ENCODE assay signal across 8 cellular contexts in the genomic region with DNA sequence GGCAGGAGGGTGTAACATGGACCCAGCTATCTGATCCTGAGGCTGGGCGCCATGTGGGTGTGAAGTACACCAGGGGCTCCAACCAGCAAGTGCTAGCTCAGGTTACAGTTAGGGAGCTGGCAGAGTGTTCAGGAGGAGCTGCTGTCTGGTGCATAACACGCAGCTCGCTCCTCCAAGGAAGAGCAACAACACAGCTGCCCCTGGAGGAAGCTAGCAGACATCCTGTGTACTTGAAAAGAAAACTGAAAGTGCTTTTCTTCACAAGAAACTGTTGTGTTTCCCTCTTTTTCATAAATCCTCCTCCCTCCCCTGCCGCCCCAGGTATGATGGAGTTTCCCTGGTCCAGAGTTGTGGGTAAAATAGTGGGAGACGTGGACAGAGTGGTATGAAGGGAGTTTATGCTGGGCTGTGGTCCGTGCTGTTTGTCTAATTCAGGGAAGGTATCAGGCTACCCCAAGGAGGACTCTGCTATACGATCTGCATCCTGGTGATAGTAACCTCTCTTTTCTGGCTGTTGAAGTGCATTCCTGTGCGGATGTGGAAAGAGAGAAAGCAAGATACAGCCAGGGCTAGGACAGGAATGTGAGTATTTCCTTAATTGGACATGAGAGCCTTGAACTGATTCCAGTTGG. TPM values are rescaled to one million over a fixed set of nuclear protein-coding genes. Genes with fewer than 3 reads are reported as not detected.
DNase-seq lines count a peak whose midpoint lies in the region; ATAC-seq and TF ChIP-seq lines count a peak whose summit lies in the region.

No MANE protein-coding gene starts in this region.

- H3K4me1 ChIP-seq in mucosa of descending colon (ENCODE audit: low read depth) (peaks cover 20% of the 10 kb centered on the region), aorta (ENCODE audit: control insufficient read depth in 1 of 2, insufficient read depth in 2 of 2, low read length in 2 of 2) (peaks cover 0 to 4% of the 10 kb centered on the region in 2 donors)

- TF ChIP-seq CTCF in BJ (IDR thresholded peaks at IDR 0.05; ENCODE audit: insufficient read depth, low read depth, low read length) (peak; percentile 26; the same call in 1 of the 2 replicates), coronary artery (IDR thresholded peaks at IDR 0.05) (no peak), mucosa of descending colon (IDR thresholded peaks at IDR 0.05) (no peak)

- 11 to 16% methylated on average over 8 of the region's 8 CpGs for WGBS in aorta, 2 donors

- peak; percentile 28 for DNase-seq in BJ (ENCODE audit: low read depth)
- DNase-seq in SW480 (ENCODE audit: low spot score) = peak; percentile 28
- peak; percentile 72 for DNase-seq in coronary artery (ENCODE audit: low spot score)
- peak; percentile 37 to 60 (median 47) for DNase-seq in mucosa of descending colon
- DNase-seq in aorta = peak in 1 of 2 donors; percentile 59
- DNase-seq in HK-2 (ENCODE audit: unreplicated experiment) = no peak

- H3K4me3 ChIP-seq in BJ (ENCODE audit: low read depth, low read length) = peak overlapping the region; percentile 24
- peak overlapping the region; percentile 58 for H3K4me3 ChIP-seq in coronary artery
- no peak overlapping the region for H3K4me3 ChIP-seq in mucosa of descending colon
- H3K4me3 ChIP-seq in aorta (ENCODE audit: low read length in 2 of 2) = no peak overlapping the region

- H3K9me3 ChIP-seq in mucosa of descending colon (no peaks in the 10 kb centered on the region), aorta (ENCODE audit: control insufficient read depth, low read length) (no peaks in the 10 kb centered on the region)

- POLR2A ChIA-PET in BJ (lab: Charles Lee) = no interaction called here

- H3K27me3 ChIP-seq in BJ (ENCODE audit: control insufficient read depth, insufficient read depth, low read length) (peaks cover 6% of the 10 kb centered on the region; the same call in 1 of the 2 replicates), aorta (ENCODE audit: control insufficient read depth in 1 of 2, insufficient read depth in 2 of 2, low read length in 1 of 2) (no peaks in the 10 kb centered on the region)

- intact Hi-C loops in mucosa of descending colon (cut with DNase I, micrococcal nuclease) (no loop called here), aorta (cut with DNase I) (no loop called here)

- CTCF ChIA-PET in BJ (lab: Yijun Ruan, JAX) = interaction anchor here (1.1 to 4.8 kb wide), 6 partner anchors 11 to 486 kb away, joined by 4 to 23 read pairs (median 6); no protein-coding TSS in a partner anchor

- ATAC-seq in GM19025 (IDR thresholded peaks at IDR 0.05; ENCODE audit: low read depth, unreplicated experiment) (peak; percentile 59), HG03442 (IDR thresholded peaks at IDR 0.05; ENCODE audit: unreplicated experiment) (peak; percentile 52), mucosa of descending colon (peak; percentile 80), aorta (ENCODE audit: low FRiP score) (peak; percentile 58)

- no peaks in the 10 kb centered on the region for H3K36me3 ChIP-seq in BJ (ENCODE audit: control insufficient read depth, insufficient read depth, low read length)
- H3K36me3 ChIP-seq in mucosa of descending colon (ENCODE audit: low read depth) = no peaks in the 10 kb centered on the region
- H3K36me3 ChIP-seq in aorta (ENCODE audit: control insufficient read depth in 1 of 2, insufficient read depth in 2 of 2, low read length in 1 of 2) = no peaks in the 10 kb centered on the region

- peak overlapping the region; percentile 69 to 85 for H3K27ac ChIP-seq in coronary artery
- H3K27ac ChIP-seq in aorta (ENCODE audit: low read depth in 1 of 2, low read length in 2 of 2) = peak overlapping the region; percentile 62 to 94

RNA-seq across cellular contexts. Expression of a gene that starts 6.1 kb away (rescaled TPM):
- 115 and 145 TPM in 2 replicates for polyA plus RNA-seq in BJ (2011; rRNA removed)
- 137 and 169 TPM in 2 replicates for polyA minus RNA-seq in BJ (2011; rRNA and poly(A)+ RNA removed)
- 10 to 100 TPM in 2 of 3 donors, 1 to 10 TPM in 1; 7.2 to 12.8 (median 12.4) TPM for total RNA-seq in mucosa of descending colon
- total RNA-seq in aorta = 100 to 1,000 TPM; 105 to 213 TPM
- polyA plus RNA-seq in aorta = 10 to 100 TPM; 56.1 to 83.8 TPM

Comparison
In these comparisons a context has a peak if more than half of its experiments do, and no peak if none do; other contexts are left out.
1. H3K4me3 ChIP-seq: peak in BJ (single experiment) and coronary artery (single experiment); none in mucosa of descending colon (single experiment) and aorta (0 of 2).
2. RNA of a gene that starts 6.1 kb away (total RNA-seq): 105 to 213 TPM in aorta; 7.2 to 12.8 TPM in mucosa of descending colon; every median in the first group is over 4 times any median in the second.
3. Peak in every context shown above with its lines, with median percentiles within 50 percentile points of each other: ATAC-seq.